Comparison of ENCODE assay signal across 19 cellular contexts in the genomic region with DNA sequence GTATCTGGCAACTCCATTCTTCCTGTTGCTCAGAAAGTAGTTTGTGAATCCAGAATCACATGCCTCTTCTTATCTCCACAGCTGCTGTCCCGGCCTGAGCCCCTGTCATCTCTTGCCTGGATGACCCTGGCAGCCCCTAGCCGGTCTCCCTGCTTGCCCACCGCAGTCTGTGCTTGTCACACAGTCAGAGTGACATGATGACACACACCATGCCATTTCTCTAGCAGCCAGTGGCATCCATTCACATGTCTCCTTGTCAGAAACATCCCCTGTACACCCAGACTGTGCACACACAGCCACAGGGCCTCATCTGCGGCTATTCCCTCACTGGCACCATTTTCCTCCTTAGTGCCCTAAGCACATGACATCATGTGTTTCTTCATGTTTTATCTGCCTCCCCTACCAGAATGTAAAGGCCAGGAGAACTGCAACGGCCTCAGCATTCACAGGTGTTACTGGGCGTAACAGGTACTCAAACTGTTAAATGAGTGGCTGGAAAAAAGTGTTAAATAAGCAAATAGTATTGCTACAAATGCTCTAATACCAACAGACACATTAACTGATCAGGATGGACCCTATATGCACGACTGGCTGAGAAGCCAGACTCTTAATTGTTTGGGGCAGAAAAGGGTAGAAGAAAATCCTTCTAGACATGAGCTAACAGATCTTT. TPM values are rescaled to one million over a fixed set of nuclear protein-coding genes. Genes with fewer than 3 reads are reported as not detected.
DNase-seq lines count a peak whose midpoint lies in the region; ATAC-seq, FAIRE-seq and TF ChIP-seq lines count a peak whose summit lies in the region.
"Had no signal": no experiment of that assay in that cellular context is flagged by ENCODE, and none has a peak within 500 bp of the region (broad histone marks: within the 10 kb centered on the region; RNA-seq: fewer than 3 reads in every experiment).

No MANE protein-coding gene starts in this region.

- H4K8ac ChIP-seq in trophoblast cell (ENCODE audit: low read depth, low read length) = no peak overlapping the region

- H3K36me3 ChIP-seq in right atrium auricular region (no peaks in the 10 kb centered on the region), HEK293 (ENCODE audit: control insufficient read depth in 2 of 2, insufficient read depth in 1 of 2, low read length in 2 of 2) (peaks cover 0 to 11% of the 10 kb centered on the region in 2 experiments; a peak in 2 of 3 replicates), K562 (ENCODE audit: control insufficient read depth, insufficient read depth, low read length) (peaks cover 9% of the 10 kb centered on the region; the same call in 2 of the 3 replicates), trophoblast cell (ENCODE audit: control insufficient read depth in 1 of 2, insufficient read depth in 2 of 2, low read length in 2 of 2) (peaks cover 1 to 12% of the 10 kb centered on the region in 2 experiments), BE2C (peaks cover 13% of the 10 kb centered on the region)

- no peak overlapping the region for H3K9ac ChIP-seq in K562 (ENCODE audit: insufficient read depth in 1 of 2, low read depth in 2 of 2, low read length in 2 of 2)
- no peak overlapping the region for H3K9ac ChIP-seq in trophoblast cell (ENCODE audit: low read length)

- no peak overlapping the region for H2AK5ac ChIP-seq in trophoblast cell (ENCODE audit: low read length)

- H2AFZ ChIP-seq in K562 (ENCODE audit: low read depth, low read length) (no peak overlapping the region), trophoblast cell (ENCODE audit: insufficient read depth, low read length, poor library complexity) (no peak overlapping the region)

- H3K4me1 ChIP-seq in right atrium auricular region (peaks cover 0 to 20% of the 10 kb centered on the region in 2 donors), HEK293 (ENCODE audit: control insufficient read depth, insufficient read depth, low read length) (no peaks in the 10 kb centered on the region), K562 (replicated peaks in 1 of 2; ENCODE audit: control insufficient read depth in 2 of 2, insufficient read depth in 2 of 2, low read length in 2 of 2) (peaks cover 0 to 5% of the 10 kb centered on the region in 2 experiments; a peak in 3 of 5 replicates), trophoblast cell (ENCODE audit: control insufficient read depth in 1 of 2, insufficient read depth in 2 of 2, low read length in 2 of 2) (peaks cover 11 to 13% of the 10 kb centered on the region in 2 experiments), BE2C (no peaks in the 10 kb centered on the region; the same call in 1 of the 2 replicates)

- intact Hi-C loops in Right ventricle myocardium inferior (cut with DNase I) (no loop called here), K562 (cut with micrococcal nuclease) (no loop called here)

- in situ Hi-C loops in K562 (cut with MboI) = no loop called here

- H3K79me2 ChIP-seq in K562 (ENCODE audit: control insufficient read depth, insufficient read depth, low read length) (peaks cover 44% of the 10 kb centered on the region), trophoblast cell (ENCODE audit: control insufficient read depth, insufficient read depth, low read length, poor library complexity) (peaks cover 11% of the 10 kb centered on the region)

- TF ChIP-seq CTCF in right atrium auricular region (IDR thresholded peaks at IDR 0.05) (no peak), HEK293 (tag by site-specific recombination; IDR thresholded peaks at IDR 0.05) (no peak), K562 (IDR thresholded peaks at IDR 0.05 in 2 of 3, conservative IDR thresholded peaks at IDR 0.05 in 1 of 3; ENCODE audit: insufficient read depth in 2 of 3, low read depth in 1 of 3, low read length in 3 of 3) (no peak), BE2C (IDR thresholded peaks at IDR 0.05; ENCODE audit: low read depth, low read length) (no peak)

- FAIRE-seq in K562 (lab: Jason Lieb, UNC) (no peak), GM12891 (lab: Jason Lieb, UNC) (no peak)

- no peak overlapping the region for H2BK12ac ChIP-seq in trophoblast cell (ENCODE audit: low read length)

- H3K9me3 ChIP-seq in right atrium auricular region (no peaks in the 10 kb centered on the region), HEK293 (ENCODE audit: control insufficient read depth, insufficient read depth, low read depth, low read length) (no peaks in the 10 kb centered on the region), K562 (replicated peaks; ENCODE audit: control insufficient read depth, insufficient read depth, low read depth, low read length) (no peaks in the 10 kb centered on the region), trophoblast cell (ENCODE audit: insufficient read depth, low read depth, low read length) (no peaks in the 10 kb centered on the region), BE2C (no peaks in the 10 kb centered on the region)
- H3K9me3 ChIP-seq: Caco-2 had no signal

- H4K12ac ChIP-seq in trophoblast cell (ENCODE audit: low read depth, low read length) = no peak overlapping the region

- H3K79me1 ChIP-seq in trophoblast cell (ENCODE audit: low read length) = no peaks in the 10 kb centered on the region

- H3K27ac ChIP-seq in right atrium auricular region (no peak overlapping the region), HEK293 (ENCODE audit: extremely low read depth, low read depth, low read length) (no peak overlapping the region), K562 (ENCODE audit: extremely low read depth, low read depth, low read length) (no peak overlapping the region), trophoblast cell (ENCODE audit: low read depth, low read length) (no peak overlapping the region)
- H3K27ac ChIP-seq: C4-2B had no signal

- ATAC-seq in Right ventricle myocardium inferior (peak; percentile 17), K562 (no peak), GM18502 (IDR thresholded peaks at IDR 0.05; ENCODE audit: poor library complexity, unreplicated experiment) (no peak)
- ATAC-seq: Panc1 had no signal

- H4K91ac ChIP-seq in trophoblast cell (ENCODE audit: low read depth, low read length) = no peak overlapping the region

- no peak overlapping the region for H2BK5ac ChIP-seq in trophoblast cell (ENCODE audit: low read depth, low read length, poor library complexity)

- H3K4me3 ChIP-seq in right atrium auricular region (no peak overlapping the region), HEK293 (ENCODE audit: low read depth, low read length) (no peak overlapping the region), K562 (no peak overlapping the region), trophoblast cell (ENCODE audit: low read depth, low read length) (no peak overlapping the region), BE2C (ENCODE audit: low read depth, low read length) (no peak overlapping the region)

- CTCF ChIA-PET in HEK293 (lab: Yijun Ruan, JAX) (no interaction called here), K562 (lab: Yijun Ruan, JAX; ENCODE audit: low intra/inter-chr PET ratio) (no interaction called here)

- no peak overlapping the region for H3K18ac ChIP-seq in trophoblast cell (ENCODE audit: low read length)

- no peak overlapping the region for H3K23ac ChIP-seq in trophoblast cell (ENCODE audit: low read length)

- WGBS in K562 (ENCODE audit: insufficient coverage, low coverage, missing lambda C conversion rate) = 49% methylated on average over 5 of the region's 7 CpGs
- WGBS in trophoblast cell (ENCODE audit: extremely low coverage, insufficient coverage, insufficient read length) = no CpG with 5 or more reads among the region's 7 CpGs

- H3K4me2 ChIP-seq in K562 (ENCODE audit: insufficient read depth, low read length) (no peak overlapping the region), trophoblast cell (ENCODE audit: low read length) (no peak overlapping the region)

- no peaks in the 10 kb centered on the region for H3K9me1 ChIP-seq in K562 (ENCODE audit: control insufficient read depth, insufficient read depth, low read length)

- no peak for TF ChIP-seq POLR2A in K562 (conservative IDR thresholded peaks at IDR 0.05)
- no peak for TF ChIP-seq POLR2A in GM12891 (IDR thresholded peaks at IDR 0.05; ENCODE audit: low read depth, low read length)

- H4K20me1 ChIP-seq in K562 (replicated peaks; ENCODE audit: control insufficient read depth, insufficient read depth, low read length) = peaks cover 4% of the 10 kb centered on the region; the same call in 1 of the 2 replicates

- H3K27me3 ChIP-seq in right atrium auricular region = no peaks in the 10 kb centered on the region
- H3K27me3 ChIP-seq in K562 (ENCODE audit: control insufficient read depth in 2 of 2, insufficient read depth in 2 of 2, low read length in 2 of 2) = no peaks in the 10 kb centered on the region; a peak in 1 of 5 replicates
- H3K27me3 ChIP-seq in trophoblast cell (ENCODE audit: insufficient read depth, low read length) = no peaks in the 10 kb centered on the region
- H3K27me3 ChIP-seq in BE2C = no peaks in the 10 kb centered on the region

- no peak for DNase-seq in Right ventricle myocardium inferior (ENCODE audit: missing footprints)
- DNase-seq in right atrium auricular region (ENCODE audit: low spot score) = no peak
- DNase-seq in K562 (ENCODE audit: extremely low read depth in 1 of 4, low spot score in 3 of 4) = no peak
- DNase-seq in trophoblast cell = no peak
- no peak for DNase-seq in BE2C
- no peak for DNase-seq in GM12891 (ENCODE audit: insufficient read length, low spot score)
- DNase-seq: 8988T, Caco-2, H9, NCI-H1105 treated with DMSO at 0.1 percent for 48 hours, NCI-H1694 treated with DMSO at 0.1 percent for 48 hours, NCI-H2107, NCI-H2227 treated with DMSO at 0.1 percent for 48 hours, NCI-H524 treated with DMSO at 0.1 percent for 48 hours, SHP77 treated with DMSO at 0.1 percent for 48 hours had no signal

- no peak for TF ChIP-seq RAD21 in K562 (CRISPR knock-in tag; conservative IDR thresholded peaks at IDR 0.05 in 1 of 2, IDR thresholded peaks at IDR 0.05 in 1 of 2)

- no peak for TF ChIP-seq EP300 in K562 (IDR thresholded peaks at IDR 0.05; ENCODE audit: low read length)

- POLR2A ChIA-PET in HEK293 (lab: Yijun Ruan, JAX) = no interaction called here
- POLR2A ChIA-PET in K562 (lab: Yijun Ruan, JAX) = interaction anchor here (0.9 kb wide), 1 partner anchor 40 kb away, joined by 3 read pairs; no protein-coding TSS in a partner anchor

- H2BK120ac ChIP-seq in trophoblast cell (ENCODE audit: insufficient read depth, low read length, poor library complexity) = no peak overlapping the region

- no peak overlapping the region for H3K14ac ChIP-seq in trophoblast cell (ENCODE audit: low read length)

- peak overlapping the region; percentile 46 for H3K4ac ChIP-seq in trophoblast cell (ENCODE audit: low read depth, low read length)

- BruUV-seq in K562 (replicated peaks; lab: Mats Ljungman, UMichigan) = no TSS peak

RNA-seq across cellular contexts. Expression of a gene that starts 9.6 kb away (rescaled TPM):
- 23.3 TPM for total RNA-seq in Right ventricle myocardium inferior
- 10 to 100 TPM; 20.7 to 40.6 TPM for total RNA-seq in right atrium auricular region
- 18.7 and 39.1 TPM in 2 replicates for total RNA-seq in K562 (2011; cell fraction: chromatin; rRNA removed; ENCODE audit: low replicate concordance)
- total RNA-seq in K562 (2011; cell fraction: nucleolus; rRNA removed) = 29.9 and 33.3 TPM in 2 replicates
- 28.4 and 30.7 TPM in 2 replicates for total RNA-seq in K562 (2011; cell fraction: nucleoplasm; rRNA removed)
- total RNA-seq in K562 (2014; rRNA removed) = 9.1 and 11.5 TPM in 2 replicates
- total RNA-seq in K562 (2014; rRNA removed; fragmentation: Illumina TruSeq; extraction: Trizol) = 7.8 and 8.0 TPM in 2 replicates
- 10.6 TPM in 2 replicates for total RNA-seq in K562 (2015; rRNA removed; fragmentation: Illumina TruSeq; extraction: Trizol)
- 15.1 and 15.6 TPM in 2 replicates for total RNA-seq in K562 (2021)
- 6.2 and 7.7 TPM in 2 replicates for polyA plus RNA-seq in K562 (2011; rRNA removed)
- 6.1 and 7.2 TPM in 2 replicates for polyA plus RNA-seq in K562 (2011; cell fraction: cytosol; rRNA removed)
- 8.7 and 11.0 TPM in 2 replicates for polyA plus RNA-seq in K562 (2011; cell fraction: nucleus; rRNA removed)
- 14.2 and 19.8 TPM in 2 replicates for polyA plus RNA-seq in K562 (2012)
- 12.0 and 15.3 TPM in 2 replicates for polyA plus RNA-seq in K562 (2014; fragmentation: Illumina TruSeq; extraction: Trizol)
- polyA plus RNA-seq in K562 (2014; fragmentation: Nextera tagmentation; extraction: Ambion mirVana) = 1 to 10 TPM in 1 of 2 experiments, under 1 TPM in 1; 0.65 to 1.2 TPM
- polyA plus RNA-seq in K562 (2014; rRNA removed) = 9.8 and 10.7 TPM in 2 replicates
- polyA minus RNA-seq in K562 (2011; rRNA and poly(A)+ RNA removed) = 7.3 and 10.3 TPM in 2 replicates
- 5.2 and 9.8 TPM in 2 replicates for polyA minus RNA-seq in K562 (2011; cell fraction: cytosol; rRNA and poly(A)+ RNA removed)
- polyA minus RNA-seq in K562 (2011; cell fraction: nucleus; rRNA and poly(A)+ RNA removed) = 9.6 and 12.1 TPM in 2 replicates
- 66.8 and 67.8 TPM in 2 replicates for polyA plus RNA-seq in trophoblast cell (2013)
- polyA plus RNA-seq in BE2C (2012; ENCODE audit: insufficient read depth, insufficient read length, low read depth) = 93.2 TPM
- 29.2 TPM for polyA plus RNA-seq in GM12891 (2012; ENCODE audit: low read depth, missing spikeins)

RNA-seq across cellular contexts. Expression of a gene that starts 26.4 kb away (rescaled TPM):
- total RNA-seq in Right ventricle myocardium inferior (0.73 TPM), right atrium auricular region (under 1 TPM; 0.33 to 0.35 TPM), K562 (2014; rRNA removed) (19.5 and 20.9 TPM in 2 replicates), K562 (2014; rRNA removed; fragmentation: Illumina TruSeq; extraction: Trizol) (26.9 and 29.7 TPM in 2 replicates), K562 (2015; rRNA removed; fragmentation: Illumina TruSeq; extraction: Trizol) (23.5 and 24.1 TPM in 2 replicates), K562 (2021) (31.8 TPM in 2 replicates)
- 12.5 and 31.0 TPM in 2 replicates for total RNA-seq in K562 (2011; cell fraction: chromatin; rRNA removed; ENCODE audit: low replicate concordance)
- total RNA-seq in K562 (2011; cell fraction: nucleolus; rRNA removed) = 9.2 and 11.1 TPM in 2 replicates
- total RNA-seq in K562 (2011; cell fraction: nucleoplasm; rRNA removed) = 24.6 and 27.8 TPM in 2 replicates
- polyA plus RNA-seq in K562 (2011; rRNA removed) (19.0 and 27.3 TPM in 2 replicates), K562 (2014; fragmentation: Illumina TruSeq; extraction: Trizol) (19.2 and 22.8 TPM in 2 replicates), K562 (2014; fragmentation: Nextera tagmentation; extraction: Ambion mirVana) (10 to 100 TPM; 13.1 to 25.8 TPM), K562 (2014; rRNA removed) (21.1 and 26.6 TPM in 2 replicates)
- polyA plus RNA-seq in K562 (2011; cell fraction: cytosol; rRNA removed) = 8.6 and 16.4 TPM in 2 replicates
- polyA plus RNA-seq in K562 (2011; cell fraction: nucleus; rRNA removed) = 7.7 and 9.4 TPM in 2 replicates
- polyA plus RNA-seq in K562 (2012) = 14.5 and 16.5 TPM in 2 replicates
- polyA minus RNA-seq in K562 (2011; rRNA and poly(A)+ RNA removed) = 20.5 and 31.4 TPM in 2 replicates
- polyA minus RNA-seq in K562 (2011; cell fraction: cytosol; rRNA and poly(A)+ RNA removed) = 7.2 and 13.5 TPM in 2 replicates
- 3.5 and 7.6 TPM in 2 replicates for polyA minus RNA-seq in K562 (2011; cell fraction: nucleus; rRNA and poly(A)+ RNA removed)
- 14.3 and 14.7 TPM in 2 replicates for polyA plus RNA-seq in trophoblast cell (2013)
- polyA plus RNA-seq in BE2C (2012; ENCODE audit: insufficient read depth, insufficient read length, low read depth) = 3.8 TPM
- 7.8 TPM for polyA plus RNA-seq in GM12891 (2012; ENCODE audit: low read depth, missing spikeins)
